Comparison of ENCODE assay signal across 1 cellular context in genomic region chr20:38067717-38068365, GRCh38.
TF ChIP-seq lines count a peak whose summit lies in the region.

No MANE protein-coding gene starts in this region.

TF ChIP-seq in HepG2, 621 proteins besides CTCF, POLR2A, EP300 and RAD21:
- TF ChIP-seq RARA (CRISPR knock-in tag; IDR thresholded peaks at IDR 0.05), result no peak
- no peak for TF ChIP-seq ZFP36 (IDR thresholded peaks at IDR 0.05; ENCODE audit: borderline replicate concordance, low read depth, low read length, partially characterized antibody)
- TF ChIP-seq KLF9 (CRISPR knock-in tag; IDR thresholded peaks at IDR 0.05; ENCODE audit: low read depth), result no peak
- TF ChIP-seq THAP7 (CRISPR knock-in tag; IDR thresholded peaks at IDR 0.05), result 0 out of 2 replicates have a peak, but pooled peaks have one; percentile 34
- TF ChIP-seq TRAFD1 (CRISPR knock-in tag; IDR thresholded peaks at IDR 0.05; ENCODE audit: borderline replicate concordance), result no peak
- TF ChIP-seq ZFP90 (CRISPR knock-in tag; IDR thresholded peaks at IDR 0.05; ENCODE audit: borderline replicate concordance), result 0 out of 2 replicates have a peak, but pooled peaks have one; percentile 37
- TF ChIP-seq TFAP4 (IDR thresholded peaks at IDR 0.05; ENCODE audit: borderline replicate concordance, low read depth), result no peak
- TF ChIP-seq ZNF749 (CRISPR knock-in tag; IDR thresholded peaks at IDR 0.05; ENCODE audit: borderline replicate concordance), result no peak
